ENCODE assay signal across 16 cellular contexts in the genomic region with DNA sequence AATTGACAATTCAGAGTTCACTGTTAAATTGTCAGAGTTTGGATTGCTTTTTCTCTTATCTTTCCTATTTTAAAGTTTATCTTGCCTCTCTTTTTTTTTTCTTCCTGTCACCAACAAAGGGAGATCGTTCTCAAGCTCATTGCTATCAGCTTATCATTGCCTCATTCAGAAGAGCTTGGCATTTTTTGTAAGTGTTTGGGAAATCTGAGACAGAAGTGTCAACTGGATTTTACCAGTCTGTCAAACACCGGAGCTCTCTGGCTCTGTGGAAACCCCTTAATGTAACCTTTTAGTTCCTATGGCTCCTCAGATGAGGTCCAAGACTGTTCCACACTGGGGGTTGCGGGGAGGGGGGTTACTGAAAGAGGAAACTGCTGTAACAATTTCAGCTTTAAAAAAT. TPM values are rescaled to one million over a fixed set of nuclear protein-coding genes. Genes with fewer than 3 reads are reported as not detected.
DNase-seq lines count a peak whose midpoint lies in the region; ATAC-seq and TF ChIP-seq lines count a peak whose summit lies in the region.
"Had no signal": no experiment of that assay in that cellular context is flagged by ENCODE, and none has a peak within 500 bp of the region (broad histone marks: within the 10 kb centered on the region; RNA-seq: fewer than 3 reads in every experiment).

No MANE protein-coding gene starts in this region.

- H3K79me2 ChIP-seq in SK-N-SH (ENCODE audit: insufficient read depth): no peaks in the 10 kb centered on the region
- no peaks in the 10 kb centered on the region for H3K79me2 ChIP-seq in PC-9 (ENCODE audit: low read depth)

- H3K36me3 Mint-ChIP-seq in progenitor cell of endocrine pancreas (ENCODE audit: insufficient read depth) (no peaks in the 10 kb centered on the region), type B pancreatic cell (peaks cover 4% of the 10 kb centered on the region)

- intact Hi-C loops in PC-9 (cut with micrococcal nuclease; ENCODE audit: unreplicated experiment): no loop called here
- intact Hi-C loops in right lobe of liver (cut with DNase I): no loop called here

- POLR2A ChIA-PET in SK-N-SH (lab: Yijun Ruan, JAX): no interaction called here
- POLR2A ChIA-PET in PC-9 (lab: Charles Lee; ENCODE audit: unreplicated experiment): interaction anchor here (0.6 kb wide), 2 partner anchors 42 to 383 kb away, joined by 5 to 8 read pairs; no protein-coding TSS in a partner anchor

- H2AFZ ChIP-seq in SK-N-SH (ENCODE audit: low read depth): 0 out of 2 replicates have a peak overlapping the region, but pooled peaks have one; percentile 14
- H2AFZ ChIP-seq in PC-9: 0 out of 2 replicates have a peak overlapping the region, but pooled peaks have one; percentile 14

- no peak overlapping the region for H3K9ac ChIP-seq in SK-N-SH

- H3K9me2 ChIP-seq in SK-N-SH (no peaks in the 10 kb centered on the region), PC-9 (ENCODE audit: insufficient read depth) (no peaks in the 10 kb centered on the region)

- no peaks in the 10 kb centered on the region for H4K20me1 ChIP-seq in SK-N-SH (ENCODE audit: insufficient read depth)
- H4K20me1 ChIP-seq in PC-9 (ENCODE audit: insufficient read depth): no peaks in the 10 kb centered on the region

- BruUV-seq in PC-9 (replicated peaks; lab: Mats Ljungman, UMichigan): no TSS peak

- peaks cover 6% of the 10 kb centered on the region for H3K27me3 Mint-ChIP-seq in progenitor cell of endocrine pancreas
- H3K27me3 Mint-ChIP-seq in type B pancreatic cell: peaks cover 6% of the 10 kb centered on the region

- CTCF ChIA-PET in SK-N-SH (lab: Yijun Ruan, JAX) (no interaction called here), PC-9 (lab: Charles Lee) (interaction anchor here (0.6 kb wide), 1 partner anchor 1066 kb away, joined by 5 read pairs; no protein-coding TSS in a partner anchor)

- no peaks in the 10 kb centered on the region for H3K27me3 ChIP-seq in SK-N-SH (ENCODE audit: insufficient read depth)
- no peaks in the 10 kb centered on the region for H3K27me3 ChIP-seq in PC-9 (ENCODE audit: insufficient read depth, low read depth)
- H3K27me3 ChIP-seq in right lobe of liver: no peaks in the 10 kb centered on the region

- WGBS in SK-N-SH (ENCODE audit: low lambda C conversion rate): 47% methylated on average over 3 of the region's 3 CpGs
- 32% methylated on average over 3 of the region's 3 CpGs for WGBS in right lobe of liver (ENCODE audit: insufficient coverage, low coverage, low lambda C conversion rate, missing lambda C conversion rate)

- TF ChIP-seq CTCF in SK-N-SH (IDR thresholded peaks at IDR 0.05) (no peak), PC-9 (conservative IDR thresholded peaks at IDR 0.05) (no peak), right lobe of liver (IDR thresholded peaks at IDR 0.05) (no peak), progenitor cell of endocrine pancreas (IDR thresholded peaks at IDR 0.05; ENCODE audit: unreplicated experiment) (no peak), type B pancreatic cell (conservative IDR thresholded peaks at IDR 0.05) (no peak)

- no peak for TF ChIP-seq RAD21 in SK-N-SH (IDR thresholded peaks at IDR 0.05; ENCODE audit: low read length)

- H3K27ac ChIP-seq in SK-N-SH (ENCODE audit: low read depth in 2 of 2, low read length in 1 of 2) (no peak overlapping the region), PC-9 (no peak overlapping the region), right lobe of liver (peak overlapping the region in 1 of 3 donors; percentile 26)

- H3K4me3 ChIP-seq in SK-N-SH (ENCODE audit: low read depth in 2 of 2, low read length in 1 of 2) (no peak overlapping the region), PC-9 (no peak overlapping the region), right lobe of liver (no peak overlapping the region)
- H3K4me3 ChIP-seq: GM23338 had no signal

- peaks cover 15% of the 10 kb centered on the region for H3K4me1 Mint-ChIP-seq in progenitor cell of endocrine pancreas (ENCODE audit: low read depth)
- H3K4me1 Mint-ChIP-seq in type B pancreatic cell (ENCODE audit: unreplicated experiment): no peaks in the 10 kb centered on the region
- H3K4me1 Mint-ChIP-seq: B cell, GM23338 had no signal

- H3F3A ChIP-seq in SK-N-SH (replicated peaks; ENCODE audit: insufficient read depth) (no peaks in the 10 kb centered on the region), PC-9 (ENCODE audit: insufficient read depth, low read depth) (no peaks in the 10 kb centered on the region)

- H3K4me1 ChIP-seq in SK-N-SH (ENCODE audit: control insufficient read depth in 1 of 2, insufficient read depth in 2 of 2, low read depth in 1 of 2, low read length in 1 of 2) (no peaks in the 10 kb centered on the region; a peak in 1 of 4 replicates), PC-9 (replicated peaks; ENCODE audit: insufficient read depth) (peaks cover 15% of the 10 kb centered on the region), right lobe of liver (peaks cover 0 to 34% (median 13%) of the 10 kb centered on the region in 4 donors)

- H3K9me3 ChIP-seq in SK-N-SH (no peaks in the 10 kb centered on the region), PC-9 (ENCODE audit: insufficient read depth, low read depth) (0 out of 2 replicates have a peak, but pooled peaks cover 8% of the 10 kb centered on the region), right lobe of liver (no peaks in the 10 kb centered on the region)

- no peak overlapping the region for H3K4me2 ChIP-seq in SK-N-SH
- H3K4me2 ChIP-seq in PC-9: no peak overlapping the region
- H3K4me2 ChIP-seq: GM23338 had no signal

- no peak for TF ChIP-seq POLR2A in right lobe of liver (IDR thresholded peaks at IDR 0.05)

- H3K36me3 ChIP-seq in SK-N-SH (replicated peaks in 1 of 2; ENCODE audit: control insufficient read depth in 1 of 2, insufficient read depth in 2 of 2, low read length in 1 of 2): no peaks in the 10 kb centered on the region
- no peaks in the 10 kb centered on the region for H3K36me3 ChIP-seq in PC-9 (ENCODE audit: low read depth)
- H3K36me3 ChIP-seq in right lobe of liver: no peaks in the 10 kb centered on the region

- H3K9me3 Mint-ChIP-seq in progenitor cell of endocrine pancreas (ENCODE audit: low read depth): no peaks in the 10 kb centered on the region
- peaks cover 10% of the 10 kb centered on the region for H3K9me3 Mint-ChIP-seq in type B pancreatic cell
- H3K9me3 Mint-ChIP-seq: CD4-positive, alpha-beta T cell; GM23338 had no signal

- DNase-seq in SK-N-SH: no peak
- DNase-seq in PC-9: no peak
- DNase-seq in right lobe of liver: no peak
- no peak for DNase-seq in progenitor cell of endocrine pancreas (ENCODE audit: low spot score, unreplicated experiment)
- no peak for DNase-seq in type B pancreatic cell (ENCODE audit: extremely low spot score, unreplicated experiment)
- DNase-seq in cerebellar cortex (ENCODE audit: low spot score): no peak
- no peak for DNase-seq in activated gamma-delta T cell treated with Interleukin-2 at 50 U/mL for 16 hours
- DNase-seq: C1 segment of cervical spinal cord; Calu3; CD4-positive, alpha-beta T cell; DMS79 treated with DMSO at 0.1 percent for 48 hours; EL; H7 had no signal

- no peak overlapping the region for H3K4me3 Mint-ChIP-seq in progenitor cell of endocrine pancreas (ENCODE audit: low read depth)
- H3K4me3 Mint-ChIP-seq in type B pancreatic cell: no peak overlapping the region
- H3K4me3 Mint-ChIP-seq: B cell; CD4-positive, alpha-beta T cell; GM23338 had no signal

- H3K27ac Mint-ChIP-seq in progenitor cell of endocrine pancreas (peak overlapping the region; percentile 35), type B pancreatic cell (no peak overlapping the region)
- H3K27ac Mint-ChIP-seq: B cell; CD4-positive, alpha-beta T cell; GM23338 had no signal

- TF ChIP-seq EP300 in SK-N-SH (IDR thresholded peaks at IDR 0.05; ENCODE audit: borderline replicate concordance in 1 of 2, low read depth in 1 of 2, low read length in 1 of 2): no peak

- ATAC-seq in SK-N-SH treated with all-trans-retinoic acid at 6 μM for 48 hours: no peak
- peak in 3 of 4 donors; percentile 8 to 62 (median 13) for ATAC-seq in right lobe of liver
- ATAC-seq: GM23338 had no signal

TF ChIP-seq in SK-N-SH, 30 proteins besides CTCF, POLR2A, EP300 and RAD21 (continues in another document):
- TF ChIP-seq, protein P1, sequence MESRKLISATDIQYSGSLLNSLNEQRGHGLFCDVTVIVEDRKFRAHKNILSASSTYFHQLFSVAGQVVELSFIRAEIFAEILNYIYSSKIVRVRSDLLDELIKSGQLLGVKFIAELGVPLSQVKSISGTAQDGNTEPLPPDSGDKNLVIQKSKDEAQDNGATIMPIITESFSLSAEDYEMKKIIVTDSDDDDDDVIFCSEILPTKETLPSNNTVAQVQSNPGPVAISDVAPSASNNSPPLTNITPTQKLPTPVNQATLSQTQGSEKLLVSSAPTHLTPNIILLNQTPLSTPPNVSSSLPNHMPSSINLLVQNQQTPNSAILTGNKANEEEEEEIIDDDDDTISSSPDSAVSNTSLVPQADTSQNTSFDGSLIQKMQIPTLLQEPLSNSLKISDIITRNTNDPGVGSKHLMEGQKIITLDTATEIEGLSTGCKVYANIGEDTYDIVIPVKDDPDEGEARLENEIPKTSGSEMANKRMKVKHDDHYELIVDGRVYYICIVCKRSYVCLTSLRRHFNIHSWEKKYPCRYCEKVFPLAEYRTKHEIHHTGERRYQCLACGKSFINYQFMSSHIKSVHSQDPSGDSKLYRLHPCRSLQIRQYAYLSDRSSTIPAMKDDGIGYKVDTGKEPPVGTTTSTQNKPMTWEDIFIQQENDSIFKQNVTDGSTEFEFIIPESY (IDR thresholded peaks at IDR 0.05; ENCODE audit: borderline replicate concordance, low read depth): no peak

TF ChIP-seq in SK-N-SH treated with all-trans-retinoic acid at 6 μM for 48 hours, 23 proteins besides CTCF, POLR2A, EP300 and RAD21 (continues in another document):
- TF ChIP-seq ZNF565 (CRISPR knock-in tag; conservative IDR thresholded peaks at IDR 0.05; ENCODE audit: low read depth) (no peak), ZNF8 (CRISPR knock-in tag; IDR thresholded peaks at IDR 0.05) (no peak), ISL1 (CRISPR knock-in tag; IDR thresholded peaks at IDR 0.05) (no peak), ARNTL (CRISPR knock-in tag; IDR thresholded peaks at IDR 0.05; ENCODE audit: borderline replicate concordance, low read depth) (no peak), ZC3H10 (CRISPR knock-in tag; IDR thresholded peaks at IDR 0.05) (no peak), BACH2 (CRISPR knock-in tag; IDR thresholded peaks at IDR 0.05; ENCODE audit: borderline replicate concordance) (no peak), ZNF70 (CRISPR knock-in tag; IDR thresholded peaks at IDR 0.05) (no peak)

RNA-seq across cellular contexts. Expression of a gene that starts 10.6 kb away (rescaled TPM):
- 69.8 and 83.1 TPM in 2 replicates for polyA plus RNA-seq in SK-N-SH (2012; rRNA removed)
- 123 and 129 TPM in 2 replicates for polyA plus RNA-seq in SK-N-SH (2012; cell fraction: cytosol; rRNA removed)
- 66.9 and 123 TPM in 2 replicates for polyA plus RNA-seq in SK-N-SH (2012; cell fraction: nucleus; rRNA removed)
- 163 and 224 TPM in 2 replicates for total RNA-seq in PC-9 (2021)
- total RNA-seq in right lobe of liver: 10 to 100 TPM; 54.7 to 91.6 (median 71.5) TPM
- 108 and 111 TPM in 2 replicates for total RNA-seq in progenitor cell of endocrine pancreas
- 105 and 140 TPM in 2 replicates for total RNA-seq in type B pancreatic cell (ENCODE audit: low replicate concordance)
